ENCODE assay signal across 19 cellular contexts in genomic region chr1:247090455-247090854, GRCh38.
"Had no signal": no experiment of that assay in that cellular context is flagged by ENCODE, and none has a peak within 500 bp of the region (broad histone marks: within the 10 kb centered on the region; RNA-seq: fewer than 3 reads in every experiment).

No MANE protein-coding gene starts in this region.

- H3K4me3 ChIP-seq: colonic mucosa, esophagus squamous epithelium, gastroesophageal sphincter, ovary, right atrium auricular region, sigmoid colon, skin epidermis, tibial artery had no signal

- H3K27ac Mint-ChIP-seq: naive thymus-derived CD8-positive, alpha-beta T cell had no signal

- H3K4me3 Mint-ChIP-seq: naive thymus-derived CD8-positive, alpha-beta T cell; neural crest cell had no signal

- H3K4me1 Mint-ChIP-seq: naive thymus-derived CD8-positive, alpha-beta T cell; neural crest cell had no signal

- H3K27me3 ChIP-seq: colonic mucosa, esophagus squamous epithelium, gastroesophageal sphincter, ovary, right atrium auricular region, sigmoid colon, tibial artery had no signal

- H3K9me3 ChIP-seq: colonic mucosa, gastroesophageal sphincter, ovary, right atrium auricular region, sigmoid colon, tibial artery had no signal

- H3K9me3 Mint-ChIP-seq: neural crest cell had no signal

- H3K4me1 ChIP-seq: colonic mucosa, esophagus squamous epithelium, gastroesophageal sphincter, right atrium auricular region, sigmoid colon, tibial artery had no signal

- DNase-seq: colonic mucosa; dermis blood vessel endothelial cell; esophagus squamous epithelium; foreskin fibroblast; glutamatergic neuron; kidney; left colon; mammary epithelial cell; naive thymus-derived CD8-positive, alpha-beta T cell; nucleus accumbens; ovary; sigmoid colon; stimulated activated CD4-positive, alpha-beta T cell treated with anti-CD3 and anti-CD28 coated beads, Interleukin-12 subunit alpha, Interleukin-12 subunit beta, amount 100 ng/mL, for 4 hours; stimulated activated naive CD4-positive, alpha-beta T cell treated with Interleukin-2 at 50 U/mL for 16 hours; tibial artery had no signal

- FAIRE-seq: kidney had no signal

- ATAC-seq: gastroesophageal sphincter; left colon; naive thymus-derived CD8-positive, alpha-beta T cell had no signal

- H3K36me3 ChIP-seq: colonic mucosa, esophagus squamous epithelium, gastroesophageal sphincter, ovary, right atrium auricular region, sigmoid colon, tibial artery had no signal

- H3K27ac ChIP-seq: colonic mucosa, esophagus squamous epithelium, gastroesophageal sphincter, ovary, right atrium auricular region, sigmoid colon, skin epidermis, tibial artery had no signal
